ENCODE assay signal across 1 cellular context in genomic region chr1:89762801-89763648, GRCh38.
A peak's percentile ranks its signal among the peaks of the same experiment; 100 is the strongest.
TF ChIP-seq lines count a peak whose summit lies in the region.

No MANE protein-coding gene starts in this region.

TF ChIP-seq in K562, 482 proteins besides CTCF, POLR2A, EP300 and RAD21 (continued from another document and continues in another):
- no peak for TF ChIP-seq SNRNP70 (optimal IDR thresholded peaks at IDR 0.05; ENCODE audit: low read depth, low read length)
- TF ChIP-seq USF1 (CRISPR knock-in tag; IDR thresholded peaks at IDR 0.05): peak; percentile 44; the same call in 1 of the 2 replicates
- peak; percentile 29; the same call in 1 of the 2 replicates for TF ChIP-seq REST (CRISPR knock-in tag; IDR thresholded peaks at IDR 0.05; ENCODE audit: low read depth)
- peak; percentile 28; the same call in 1 of the 2 replicates for TF ChIP-seq ZEB2 (IDR thresholded peaks at IDR 0.05)
- no peak for TF ChIP-seq RUNX1 (IDR thresholded peaks at IDR 0.05; ENCODE audit: low read depth)
- TF ChIP-seq GABPA (tag; conservative IDR thresholded peaks at IDR 0.05; ENCODE audit: low read depth): 0 out of 2 replicates have a peak, but pooled peaks have one; percentile 22
- TF ChIP-seq ZMIZ1 (IDR thresholded peaks at IDR 0.05; ENCODE audit: low read depth in 2 of 2, low read length in 2 of 2): 0 out of 4 replicates have a peak, but pooled peaks of 1 of the 2 experiments have one; percentile 43
- TF ChIP-seq STAG1 (CRISPR knock-in tag; IDR thresholded peaks at IDR 0.05; ENCODE audit: borderline replicate concordance): peak; percentile 78; the same call in 1 of the 2 replicates
- peak; percentile 36; the same call in 1 of the 2 replicates for TF ChIP-seq PHF8 (IDR thresholded peaks at IDR 0.05; ENCODE audit: borderline replicate concordance, low read length)
- no peak for TF ChIP-seq SMARCB1 (IDR thresholded peaks at IDR 0.05; ENCODE audit: insufficient read length, low read depth)
- no peak for TF ChIP-seq MLX (CRISPR knock-in tag; conservative IDR thresholded peaks at IDR 0.05)
- peak; percentile 83; the same call in 1 of the 2 replicates for TF ChIP-seq OTX1 (CRISPR knock-in tag; IDR thresholded peaks at IDR 0.05)
- TF ChIP-seq CBFA2T3 (IDR thresholded peaks at IDR 0.05): peak; percentile 61
- TF ChIP-seq CGGBP1 (CRISPR knock-in tag; IDR thresholded peaks at IDR 0.05): no peak
- TF ChIP-seq MYBL2 (IDR thresholded peaks at IDR 0.05; ENCODE audit: low read depth): no peak
- TF ChIP-seq MYBL2 (CRISPR knock-in tag; IDR thresholded peaks at IDR 0.05; ENCODE audit: borderline replicate concordance): no peak
- 0 out of 2 replicates have a peak, but pooled peaks have one; percentile 55 for TF ChIP-seq ZBTB33 (CRISPR knock-in tag; IDR thresholded peaks at IDR 0.05)
- 0 out of 2 replicates have a peak, but pooled peaks have one; percentile 67 for TF ChIP-seq DNMT1 (IDR thresholded peaks at IDR 0.05)
- TF ChIP-seq ZNF277 (CRISPR knock-in tag; IDR thresholded peaks at IDR 0.05; ENCODE audit: borderline replicate concordance): no peak
- no peak for TF ChIP-seq ZNF586 (CRISPR knock-in tag; conservative IDR thresholded peaks at IDR 0.05)
- peak; percentile 93; the same call in 1 of the 2 replicates for TF ChIP-seq NBN (IDR thresholded peaks at IDR 0.05; ENCODE audit: low read depth)
- no peak for TF ChIP-seq ZNF121 (CRISPR knock-in tag; conservative IDR thresholded peaks at IDR 0.05)
- TF ChIP-seq BRF2 (IDR thresholded peaks at IDR 0.05; ENCODE audit: borderline replicate concordance, insufficient read depth, insufficient read length): no peak
- 0 out of 4 replicates have a peak, but pooled peaks of 1 of the 2 experiments have one; percentile 14 for TF ChIP-seq FOXK2 (conservative IDR thresholded peaks at IDR 0.05 in 1 of 2, IDR thresholded peaks at IDR 0.05 in 1 of 2; ENCODE audit: low read depth in 2 of 2)
- peak; percentile 83 for TF ChIP-seq CC2D1A (IDR thresholded peaks at IDR 0.05)
- TF ChIP-seq MGA (IDR thresholded peaks at IDR 0.05): peak; percentile 74
